19 cellular contexts compared by ENCODE assay signal in genomic region chr2:19021721-19022120, GRCh38.
DNase-seq lines count a peak whose midpoint lies in the region; ATAC-seq and TF ChIP-seq lines count a peak whose summit lies in the region.
"Had no signal": no experiment of that assay in that cellular context is flagged by ENCODE, and none has a peak within 500 bp of the region (broad histone marks: within the 10 kb centered on the region; RNA-seq: fewer than 3 reads in every experiment).

No MANE protein-coding gene starts in this region.

- TF ChIP-seq POLR2A in vagina (IDR thresholded peaks at IDR 0.05): no peak
- no peak for TF ChIP-seq POLR2A in adrenal gland (IDR thresholded peaks at IDR 0.05)

- H3K27ac ChIP-seq in vagina: peak overlapping the region; percentile 3
- no peak overlapping the region for H3K27ac ChIP-seq in adrenal gland
- H3K27ac ChIP-seq: tibial nerve had no signal

- 85 to 99% (median 97%) methylated on average over 5 of the region's 5 CpGs for WGBS in adrenal gland, 4 donors

- ATAC-seq in left cardiac atrium (peak; percentile 27 to 28), Right ventricle myocardium inferior (no peak), HG03521 (IDR thresholded peaks at IDR 0.05; ENCODE audit: unreplicated experiment) (no peak)
- ATAC-seq: activated CD8-positive, alpha-beta memory T cell treated with anti-CD3 and anti-CD28 coated beads, Interleukin-2, amount 10 ng/mL, durations not matched to agents 7 days and 5 days; left colon had no signal

- H3K36me3 ChIP-seq in vagina: no peaks in the 10 kb centered on the region
- H3K36me3 ChIP-seq in BE2C: no peaks in the 10 kb centered on the region
- H3K36me3 ChIP-seq in adrenal gland (replicated peaks in 1 of 2): no peaks in the 10 kb centered on the region
- H3K36me3 ChIP-seq: heart right ventricle had no signal

- H3K27me3 ChIP-seq in vagina (no peaks in the 10 kb centered on the region), BE2C (no peaks in the 10 kb centered on the region), adrenal gland (no peaks in the 10 kb centered on the region)
- H3K27me3 ChIP-seq: heart right ventricle, tibial nerve had no signal

- TF ChIP-seq CTCF in vagina (IDR thresholded peaks at IDR 0.05) (no peak), BE2C (IDR thresholded peaks at IDR 0.05; ENCODE audit: low read depth, low read length) (no peak), adrenal gland (IDR thresholded peaks at IDR 0.05) (no peak)

- DNase-seq in left cardiac atrium: no peak
- no peak for DNase-seq in Right ventricle myocardium inferior (ENCODE audit: missing footprints)
- DNase-seq in amniotic epithelial cell (ENCODE audit: low read depth): peak; percentile 19
- DNase-seq in hepatic stellate cell (ENCODE audit: low spot score): peak; percentile 7
- no peak for DNase-seq in vagina (ENCODE audit: extremely low spot score in 2 of 2)
- DNase-seq in BE2C: no peak
- DNase-seq in adrenal gland: no peak
- DNase-seq: 8988T; activated CD4-positive, CD25-positive, alpha-beta regulatory T cell; activated CD8-positive, alpha-beta memory T cell treated with anti-CD3 and anti-CD28 coated beads, Interleukin-2, amount 10 ng/mL, durations not matched to agents 7 days and 5 days; activated gamma-delta T cell treated with Interleukin-2 at 50 U/mL for 16 hours; heart right ventricle; KG1; left colon; NCI-H1417; NCI-H446 treated with DMSO at 0.1 percent for 48 hours; retina had no signal

- H3K4me3 ChIP-seq in vagina (no peak overlapping the region), BE2C (ENCODE audit: low read depth, low read length) (no peak overlapping the region), adrenal gland (no peak overlapping the region)
- H3K4me3 ChIP-seq: heart right ventricle, tibial nerve had no signal

- H3K4me1 ChIP-seq in vagina (no peaks in the 10 kb centered on the region), BE2C (no peaks in the 10 kb centered on the region), adrenal gland (replicated peaks in 1 of 2) (no peaks in the 10 kb centered on the region)
- H3K4me1 ChIP-seq: tibial nerve had no signal

- intact Hi-C loops in left cardiac atrium (cut with DNase I) (no loop called here), Right ventricle myocardium inferior (cut with DNase I) (no loop called here), vagina (cut with DNase I) (no loop called here), adrenal gland (cut with DNase I) (no loop called here)

- H3K9me3 ChIP-seq in vagina: no peaks in the 10 kb centered on the region
- H3K9me3 ChIP-seq in BE2C: no peaks in the 10 kb centered on the region
- no peaks in the 10 kb centered on the region for H3K9me3 ChIP-seq in adrenal gland (replicated peaks in 1 of 3)
- H3K9me3 ChIP-seq: heart right ventricle, tibial nerve had no signal

Comparison
In these comparisons a context has a peak if more than half of its experiments do, and no peak if none do; other contexts are left out.
1. ATAC-seq: peak in left cardiac atrium (2 of 2); none in Right ventricle myocardium inferior (single experiment) and HG03521 (single experiment).
2. DNase-seq: peak in amniotic epithelial cell (single experiment) and hepatic stellate cell (single experiment); none in left cardiac atrium (single experiment), Right ventricle myocardium inferior (single experiment), vagina (0 of 2), BE2C (single experiment) and adrenal gland (0 of 7).